9 cellular contexts compared by ENCODE assay signal in the genomic region with DNA sequence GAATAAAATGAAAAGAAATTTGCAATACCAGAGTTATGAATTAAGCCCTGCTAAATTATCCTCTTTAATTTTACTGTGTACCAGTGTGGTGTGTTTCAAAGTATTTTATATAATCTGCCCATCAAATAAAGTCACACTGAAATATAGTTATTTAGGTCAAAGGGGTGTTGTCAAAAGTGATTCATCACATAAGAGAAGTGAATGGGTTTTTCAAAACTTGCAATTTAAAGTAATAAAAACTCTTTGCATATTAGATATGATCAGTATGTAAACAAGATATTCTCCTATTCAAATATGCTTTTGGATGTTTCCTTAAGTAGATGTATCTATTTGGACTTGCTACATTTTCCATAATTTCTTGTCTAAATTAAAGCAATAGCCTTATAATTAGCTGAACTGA.
"Had no signal": no experiment of that assay in that cellular context is flagged by ENCODE, and none has a peak within 500 bp of the region (broad histone marks: within the 10 kb centered on the region; RNA-seq: fewer than 3 reads in every experiment).

No MANE protein-coding gene starts in this region.

- H3K9ac ChIP-seq: GM23248 had no signal

- ATAC-seq: GM23338, HCT116 had no signal

- H3K4me2 ChIP-seq: GM23338 had no signal

- H2AFZ ChIP-seq: GM23248 had no signal

- H3K4me3 ChIP-seq: GM23248, GM23338, HAP-1 had no signal

- H3K27ac ChIP-seq: GM23248 had no signal

- H3K4me1 ChIP-seq: HAP-1 had no signal

- H3K36me3 ChIP-seq: HAP-1 had no signal

- DNase-seq: GM23248, GOT3, H7, H9, HCEC 1CT, HFFc6 had no signal

- H3K9me3 ChIP-seq: HAP-1 had no signal
